Comparison of ENCODE assay signal across 16 cellular contexts in the genomic region with DNA sequence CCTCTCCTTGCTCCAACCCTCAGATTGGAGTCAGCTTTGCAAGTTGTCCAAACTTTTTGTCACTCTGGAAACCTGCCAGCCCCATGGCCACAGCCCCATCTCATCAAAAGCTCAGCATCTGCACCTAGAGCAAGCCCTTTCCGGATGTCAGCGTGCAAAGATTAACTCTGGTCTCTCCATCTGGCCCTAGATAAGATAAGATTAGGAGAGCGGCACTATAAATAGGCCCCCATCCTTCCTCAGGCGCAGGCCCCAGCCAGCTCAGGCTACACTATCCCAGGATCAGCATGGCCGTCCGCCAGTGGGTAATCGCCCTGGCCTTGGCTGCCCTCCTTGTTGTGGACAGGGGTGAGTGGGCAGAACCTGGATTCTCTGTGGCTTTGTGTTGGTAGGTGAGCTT. TPM values are rescaled to one million over a fixed set of nuclear protein-coding genes. Genes with fewer than 3 reads are reported as not detected.
DNase-seq lines count a peak whose midpoint lies in the region; ATAC-seq, FAIRE-seq and TF ChIP-seq lines count a peak whose summit lies in the region.
"Had no signal": no experiment of that assay in that cellular context is flagged by ENCODE, and none has a peak within 500 bp of the region (broad histone marks: within the 10 kb centered on the region; RNA-seq: fewer than 3 reads in every experiment).

A gene with protein sequence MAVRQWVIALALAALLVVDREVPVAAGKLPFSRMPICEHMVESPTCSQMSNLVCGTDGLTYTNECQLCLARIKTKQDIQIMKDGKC (plus strand): TSS at position 246 of the 400 bp plus-strand sequence. CDS start 42 bp downstream, at position 288.

- no peak for FAIRE-seq in HTR-8/SVneo (lab: Jason Lieb, UNC)
- FAIRE-seq: RCC 7860, TTC549 had no signal

- H3K27ac ChIP-seq in adrenal gland (peak within 1 kb of the TSS in 2 of 5 donors; percentile 45 to 54), mesendoderm (ENCODE audit: low read depth, low read length) (no peak within 1 kb of the TSS)

- WGBS in adrenal gland, 4 donors, result 13 to 23% (median 17%) methylated on average over 5 to 7 of the region's 7 CpGs
- WGBS in mesendoderm (ENCODE audit: extremely low coverage, insufficient coverage, low lambda C conversion rate), result no CpG with 5 or more reads among the region's 7 CpGs

- no peak within 1 kb of the TSS for H4K5ac ChIP-seq in mesendoderm (ENCODE audit: low read length)

- no peaks in the 10 kb centered on the region for H3K9me3 Mint-ChIP-seq in stimulated activated naive CD8-positive, alpha-beta T cell treated with anti-CD3 and anti-CD28 coated beads, Interleukin-15, Interleukin-2, amounts not matched to agents 100 ng/mL and 50 ng/mL, for 24 hours
- H3K9me3 Mint-ChIP-seq: central memory CD8-positive, alpha-beta T cell had no signal

- peak in 1 of 2 donors; percentile 26 for TF ChIP-seq POLR2A in adrenal gland (IDR thresholded peaks at IDR 0.05)

- H3K79me1 ChIP-seq in mesendoderm (ENCODE audit: low read length), result no peaks in the 10 kb centered on the region

- peak within 1 kb of the TSS; percentile 70 for H3K27ac Mint-ChIP-seq in stimulated activated naive CD8-positive, alpha-beta T cell treated with anti-CD3 and anti-CD28 coated beads, Interleukin-15, Interleukin-2, amounts not matched to agents 100 ng/mL and 50 ng/mL, for 24 hours

- H3K4me3 ChIP-seq in adrenal gland (no peak within 1 kb of the TSS), mesendoderm (ENCODE audit: low read length) (no peak within 1 kb of the TSS)

- H3K9ac ChIP-seq in mesendoderm (ENCODE audit: low read length), result no peak within 1 kb of the TSS

- H3K4me1 ChIP-seq in adrenal gland (replicated peaks in 1 of 2), result peaks cover 0 to 16% of the 10 kb centered on the region in 2 donors
- no peaks in the 10 kb centered on the region for H3K4me1 ChIP-seq in mesendoderm (ENCODE audit: control insufficient read depth, low read depth, low read length)

- H3K27me3 Mint-ChIP-seq in stimulated activated naive CD8-positive, alpha-beta T cell treated with anti-CD3 and anti-CD28 coated beads, Interleukin-15, Interleukin-2, amounts not matched to agents 100 ng/mL and 50 ng/mL, for 24 hours, result peaks cover 4% of the 10 kb centered on the region

- no peaks in the 10 kb centered on the region for H3K36me3 ChIP-seq in adrenal gland (replicated peaks in 1 of 2)
- H3K36me3 ChIP-seq in mesendoderm (ENCODE audit: control insufficient read depth, insufficient read depth, low read length), result no peaks in the 10 kb centered on the region

- intact Hi-C loops in adrenal gland (cut with DNase I), result loop anchor here in 1 of 2 donors (10.0 kb wide), 2 partner anchors 55 to 845 kb away; partner anchors contain the start of gene NFX1

- H3K56ac ChIP-seq in mesendoderm (ENCODE audit: low read length), result no peak within 1 kb of the TSS

- H3K18ac ChIP-seq in mesendoderm (ENCODE audit: low read length), result no peak within 1 kb of the TSS

- H3K4me3 Mint-ChIP-seq in stimulated activated naive CD8-positive, alpha-beta T cell treated with anti-CD3 and anti-CD28 coated beads, Interleukin-15, Interleukin-2, amounts not matched to agents 100 ng/mL and 50 ng/mL, for 24 hours, result no peak within 1 kb of the TSS
- H3K4me3 Mint-ChIP-seq: central memory CD8-positive, alpha-beta T cell had no signal

- H2AK5ac ChIP-seq in mesendoderm (ENCODE audit: low read length), result no peak within 1 kb of the TSS

- TF ChIP-seq CTCF in adrenal gland (IDR thresholded peaks at IDR 0.05), result no peak

- H2BK5ac ChIP-seq in mesendoderm (ENCODE audit: low read length), result no peak within 1 kb of the TSS

- no peak within 1 kb of the TSS for H3K4me2 ChIP-seq in mesendoderm (ENCODE audit: low read length)

- H3K4me1 Mint-ChIP-seq in stimulated activated naive CD8-positive, alpha-beta T cell treated with anti-CD3 and anti-CD28 coated beads, Interleukin-15, Interleukin-2, amounts not matched to agents 100 ng/mL and 50 ng/mL, for 24 hours (ENCODE audit: low read depth), result no peaks in the 10 kb centered on the region

- no peak within 1 kb of the TSS for H2BK15ac ChIP-seq in mesendoderm (replicated peaks; ENCODE audit: low read depth)

- no peak within 1 kb of the TSS for H4K8ac ChIP-seq in mesendoderm (ENCODE audit: low read depth, low read length)

- DNase-seq in stimulated activated naive CD8-positive, alpha-beta T cell treated with anti-CD3 and anti-CD28 coated beads, Interleukin-15, Interleukin-2, amounts not matched to agents 100 U/mL and 50 U/mL, for 24 hours, result no peak
- DNase-seq in adrenal gland (peak; percentile 59 to 95 (median 88)), mesendoderm (peak; percentile 69), NCI-H2081 (lab: John Stamatoyannopoulos, UW) (no peak), T-helper 1 cell (no peak), HTR-8/SVneo (ENCODE audit: insufficient read length, low spot score) (no peak), middle frontal gyrus (ENCODE audit: extremely low spot score, low spot score) (no peak)
- DNase-seq: activated T-cell treated with anti-CD3 and anti-CD28 coated beads, Interleukin-2, amount 50 U/mL, for 48 hours; NCI-H2029 treated with DMSO at 0.1 percent for 48 hours; stimulated activated CD4-positive, alpha-beta T cell treated with anti-CD3 and anti-CD28 coated beads, Interleukin-4, amount 100 ng/mL, for 24 hours had no signal

- H3K36me3 Mint-ChIP-seq in stimulated activated naive CD8-positive, alpha-beta T cell treated with anti-CD3 and anti-CD28 coated beads, Interleukin-15, Interleukin-2, amounts not matched to agents 100 ng/mL and 50 ng/mL, for 24 hours (ENCODE audit: low read depth), result no peaks in the 10 kb centered on the region

- no peak within 1 kb of the TSS for H2BK120ac ChIP-seq in mesendoderm (ENCODE audit: low read depth, low read length)

- H3K27me3 ChIP-seq in adrenal gland (no peaks in the 10 kb centered on the region), mesendoderm (ENCODE audit: insufficient read depth, low read length, poor library complexity) (no peaks in the 10 kb centered on the region)

- no peak for ATAC-seq in stimulated activated naive CD8-positive, alpha-beta T cell treated with anti-CD3 and anti-CD28 coated beads, Interleukin-15, Interleukin-2, amounts not matched to agents 100 U/mL and 50 U/mL, for 24 hours

- no peak within 1 kb of the TSS for H3K23ac ChIP-seq in mesendoderm (ENCODE audit: low read length)

- H3K9me3 ChIP-seq in adrenal gland (replicated peaks in 1 of 3), result no peaks in the 10 kb centered on the region

- H3K79me2 ChIP-seq in mesendoderm (ENCODE audit: control insufficient read depth, insufficient read depth, low read length), result no peaks in the 10 kb centered on the region

- no peak within 1 kb of the TSS for H3K4ac ChIP-seq in mesendoderm (ENCODE audit: low read depth, low read length)

RNA-seq across cellular contexts. Expression of the gene that starts here (rescaled TPM):
- total RNA-seq in adrenal gland, result 1 to 10 TPM in 2 of 8 donors, not detected in 6; 1.7 to 5.0 TPM
- 1 to 10 TPM in 2 of 3 donors, not detected in 1; 1.8 to 4.3 TPM for polyA plus RNA-seq in adrenal gland
- not detected for polyA plus RNA-seq in mesendoderm (2013, experiment 1 of 2)
- not detected for polyA plus RNA-seq in mesendoderm (2013, experiment 2 of 2)
- total RNA-seq: G401, subcutaneous adipose tissue had no signal

Comparison
In these comparisons a context has a peak if more than half of its experiments do, and no peak if none do; other contexts are left out.
1. DNase-seq: peak in adrenal gland (7 of 7) and mesendoderm (single experiment); none in stimulated activated naive CD8-positive, alpha-beta T cell treated with anti-CD3 and anti-CD28 coated beads, Interleukin-15, Interleukin-2, amounts not matched to agents 100 U/mL and 50 U/mL, for 24 hours (single experiment), NCI-H2081 (0 of 2), T-helper 1 cell (0 of 5), HTR-8/SVneo (single experiment) and middle frontal gyrus (single experiment).